Comparison of ENCODE assay signal across 21 cellular contexts in genomic region chr6:156887623-156888269, GRCh38.
DNase-seq lines count a peak whose midpoint lies in the region; ATAC-seq, FAIRE-seq and TF ChIP-seq lines count a peak whose summit lies in the region.
"Had no signal": no experiment of that assay in that cellular context is flagged by ENCODE, and none has a peak within 500 bp of the region (broad histone marks: within the 10 kb centered on the region; RNA-seq: fewer than 3 reads in every experiment).

No MANE protein-coding gene starts in this region.

- FAIRE-seq in astrocyte (lab: Jason Lieb, UNC) (no peak), H54 (lab: Jason Lieb, UNC) (no peak)
- FAIRE-seq: colon had no signal

- H3K27me3 ChIP-seq in astrocyte (ENCODE audit: insufficient read depth, low read length) (no peaks in the 10 kb centered on the region), subcutaneous abdominal adipose tissue (ENCODE audit: control insufficient read depth in 5 of 5, insufficient read depth in 4 of 5, low read length in 5 of 5) (no peaks in the 10 kb centered on the region)
- H3K27me3 ChIP-seq: foreskin keratinocyte, upper lobe of left lung had no signal

- H3K9me3 ChIP-seq in astrocyte (ENCODE audit: insufficient read depth, low read depth, low read length), result no peaks in the 10 kb centered on the region
- no peaks in the 10 kb centered on the region for H3K9me3 ChIP-seq in subcutaneous abdominal adipose tissue (ENCODE audit: control insufficient read depth in 5 of 5, low read length in 5 of 5)
- H3K9me3 ChIP-seq: lower lobe of right lung, upper lobe of left lung had no signal

- no peak for TF ChIP-seq CTCF in astrocyte (IDR thresholded peaks at IDR 0.05; ENCODE audit: insufficient read depth, low read depth, low read length)

- no peaks in the 10 kb centered on the region for H3K27me3 Mint-ChIP-seq in activated T-cell treated with anti-CD3 and anti-CD28 coated beads, Interleukin-2, amount 50 U/mL, for 4 hours (ENCODE audit: low read depth)
- H3K27me3 Mint-ChIP-seq in astrocyte (ENCODE audit: low read depth, unreplicated experiment) (no peaks in the 10 kb centered on the region), immature natural killer cell (ENCODE audit: low read depth in 3 of 3) (peaks cover 0 to 3% (median 0%) of the 10 kb centered on the region in 3 donors)
- H3K27me3 Mint-ChIP-seq: activated B cell treated with CpG ODN at 0.5 μM for 24 hours; naive thymus-derived CD4-positive, alpha-beta T cell; T-cell had no signal

- no peak overlapping the region for H3K27ac ChIP-seq in astrocyte (ENCODE audit: low read depth, low read length)
- H3K27ac ChIP-seq in subcutaneous abdominal adipose tissue (ENCODE audit: low read depth, low read length), result peak overlapping the region; percentile 1
- H3K27ac ChIP-seq: foreskin keratinocyte, lower lobe of right lung, RWPE1 had no signal

- H3K4me1 Mint-ChIP-seq in activated T-cell treated with anti-CD3 and anti-CD28 coated beads, Interleukin-2, amount 50 U/mL, for 4 hours (ENCODE audit: low read depth), result peaks cover 65% of the 10 kb centered on the region
- H3K4me1 Mint-ChIP-seq in astrocyte (ENCODE audit: low read depth, unreplicated experiment) (peaks cover 25% of the 10 kb centered on the region), immature natural killer cell (peaks cover 81 to 97% of the 10 kb centered on the region in 2 donors)

- no peaks in the 10 kb centered on the region for H3K36me3 ChIP-seq in astrocyte (ENCODE audit: insufficient read depth, low read length)
- H3K36me3 ChIP-seq in subcutaneous abdominal adipose tissue (ENCODE audit: control insufficient read depth in 5 of 5, insufficient read depth in 5 of 5, low read length in 5 of 5), result no peaks in the 10 kb centered on the region
- H3K36me3 ChIP-seq: lower lobe of right lung, upper lobe of left lung had no signal

- H3K4me2 ChIP-seq in astrocyte (ENCODE audit: low read length), result no peak overlapping the region

- H3K36me3 Mint-ChIP-seq in activated T-cell treated with anti-CD3 and anti-CD28 coated beads, Interleukin-2, amount 50 U/mL, for 4 hours (ENCODE audit: insufficient read depth), result no peaks in the 10 kb centered on the region
- H3K36me3 Mint-ChIP-seq in astrocyte (ENCODE audit: low read depth, unreplicated experiment), result peaks cover 4% of the 10 kb centered on the region
- H3K36me3 Mint-ChIP-seq in immature natural killer cell, result no peaks in the 10 kb centered on the region

- no peaks in the 10 kb centered on the region for H3K9me3 Mint-ChIP-seq in activated T-cell treated with anti-CD3 and anti-CD28 coated beads, Interleukin-2, amount 50 U/mL, for 4 hours
- H3K9me3 Mint-ChIP-seq in astrocyte (ENCODE audit: unreplicated experiment), result no peaks in the 10 kb centered on the region
- H3K9me3 Mint-ChIP-seq in immature natural killer cell, result no peaks in the 10 kb centered on the region
- H3K9me3 Mint-ChIP-seq: activated B cell treated with CpG ODN at 0.5 μM for 24 hours, T-cell had no signal

- H2AFZ ChIP-seq in astrocyte (ENCODE audit: low read depth, low read length), result no peak overlapping the region

- no peak for DNase-seq in activated T-cell treated with anti-CD3 and anti-CD28 coated beads, Interleukin-2, amount 50 U/mL, for 4 hours
- DNase-seq in activated T-cell treated with anti-CD3 and anti-CD28 coated beads for 4 hours (no peak), astrocyte (ENCODE audit: low read depth) (no peak), immature natural killer cell (no peak), H54 (ENCODE audit: insufficient read length, low spot score) (no peak), NCI-H2107 (lab: John Stamatoyannopoulos, UW) (no peak)
- DNase-seq: activated B cell treated with CpG ODN at 0.5 μM for 24 hours; activated gamma-delta T cell treated with Interleukin-2 at 50 U/mL for 16 hours; aorta; C1 segment of cervical spinal cord; foreskin keratinocyte; lower lobe of right lung; naive thymus-derived CD4-positive, alpha-beta T cell; NCI-H1417 treated with DMSO at 0.1 percent for 48 hours; stimulated activated naive CD4-positive, alpha-beta T cell treated with Interleukin-2 at 50 U/mL for 16 hours; T-cell; upper lobe of left lung had no signal

- TF ChIP-seq POLR2A in H54 (IDR thresholded peaks at IDR 0.05; ENCODE audit: low read depth, low read length), result no peak

- peak; percentile 46 to 77 for ATAC-seq in activated T-cell treated with anti-CD3 and anti-CD28 coated beads, Interleukin-2, amount 50 U/mL, for 4 hours
- no peak for ATAC-seq in GM18517 (IDR thresholded peaks at IDR 0.05; ENCODE audit: unreplicated experiment)
- ATAC-seq: foreskin keratinocyte; lower lobe of right lung; naive thymus-derived CD4-positive, alpha-beta T cell had no signal

- H4K20me1 ChIP-seq in astrocyte (ENCODE audit: insufficient read depth, low read length), result peaks cover 92% of the 10 kb centered on the region

- H3K4me3 Mint-ChIP-seq in activated T-cell treated with anti-CD3 and anti-CD28 coated beads, Interleukin-2, amount 50 U/mL, for 4 hours, result no peak overlapping the region
- H3K4me3 Mint-ChIP-seq in astrocyte (ENCODE audit: unreplicated experiment) (no peak overlapping the region), immature natural killer cell (peak overlapping the region in 3 of 5 donors; percentile 2 to 66 (median 64))
- H3K4me3 Mint-ChIP-seq: activated B cell treated with CpG ODN at 0.5 μM for 24 hours had no signal

- peaks cover 97% of the 10 kb centered on the region for H3K79me2 ChIP-seq in astrocyte (ENCODE audit: insufficient read depth, low read length)

- H3K9ac ChIP-seq in astrocyte (ENCODE audit: low read length) (no peak overlapping the region), subcutaneous abdominal adipose tissue (ENCODE audit: low read length in 5 of 5) (no peak overlapping the region)

- H3K27ac Mint-ChIP-seq in astrocyte (ENCODE audit: unreplicated experiment), result peak overlapping the region; percentile 38
- peak overlapping the region in 2 of 6 donors; percentile 18 to 50 for H3K27ac Mint-ChIP-seq in immature natural killer cell
- H3K27ac Mint-ChIP-seq: activated B cell treated with CpG ODN at 0.5 μM for 24 hours, T-cell had no signal

- H3K4me3 ChIP-seq in astrocyte (ENCODE audit: insufficient read depth, low read depth, low read length) (no peak overlapping the region), subcutaneous abdominal adipose tissue (ENCODE audit: low read depth in 1 of 5, low read length in 5 of 5) (no peak overlapping the region)
- H3K4me3 ChIP-seq: lower lobe of right lung, upper lobe of left lung had no signal

- peaks cover 4% of the 10 kb centered on the region for H3K4me1 ChIP-seq in astrocyte (ENCODE audit: insufficient read depth, low read length)
- peaks cover 0 to 41% (median 29%) of the 10 kb centered on the region in 5 donors for H3K4me1 ChIP-seq in subcutaneous abdominal adipose tissue (ENCODE audit: control insufficient read depth in 5 of 5, insufficient read depth in 5 of 5, low read length in 5 of 5)

Comparison
In these comparisons a context has a peak if more than half of its experiments do, and no peak if none do; other contexts are left out.
1. H3K4me3 Mint-ChIP-seq: peak in immature natural killer cell (3 of 5); none in activated T-cell treated with anti-CD3 and anti-CD28 coated beads, Interleukin-2, amount 50 U/mL, for 4 hours (single experiment) and astrocyte (single experiment).